ENCODE assay signal across 11 cellular contexts in genomic region chr2:241741016-241741415, GRCh38. TPM values are rescaled to one million over a fixed set of nuclear protein-coding genes. Genes with fewer than 3 reads are reported as not detected.
DNase-seq lines count a peak whose midpoint lies in the region; ATAC-seq and TF ChIP-seq lines count a peak whose summit lies in the region.
"Had no signal": no experiment of that assay in that cellular context is flagged by ENCODE, and none has a peak within 500 bp of the region (broad histone marks: within the 10 kb centered on the region; RNA-seq: fewer than 3 reads in every experiment).

No MANE protein-coding gene starts in this region.

- no peak overlapping the region for H3K27ac Mint-ChIP-seq in activated naive CD4-positive, alpha-beta T cell treated with anti-CD3 and anti-CD28 coated beads, Interleukin-2, amount 50 U/mL, for 24 hours
- H3K27ac Mint-ChIP-seq: endodermal cell had no signal

- peak; percentile 21 for DNase-seq in HT-29 (ENCODE audit: low spot score)
- DNase-seq in RPMI7951 (ENCODE audit: low read depth): peak; percentile 35
- DNase-seq in renal cortical epithelial cell (ENCODE audit: low read depth): peak; percentile 15
- DNase-seq in HEK293T (ENCODE audit: extremely low spot score): no peak
- DNase-seq in NCI-H2227 treated with DMSO at 0.1 percent for 48 hours (lab: John Stamatoyannopoulos, UW): no peak
- DNase-seq: endodermal cell, islet precursor cell, NCI-H1694 treated with DMSO at 0.1 percent for 48 hours had no signal

- ATAC-seq in HG03342 (IDR thresholded peaks at IDR 0.05; ENCODE audit: unreplicated experiment): no peak

- no peaks in the 10 kb centered on the region for H3K9me3 Mint-ChIP-seq in activated naive CD4-positive, alpha-beta T cell treated with anti-CD3 and anti-CD28 coated beads, Interleukin-2, amount 50 U/mL, for 24 hours

- POLR2A ChIA-PET in HEK293T (lab: Yijun Ruan, JAX): no interaction called here

- peaks cover 39% of the 10 kb centered on the region for H3K4me1 Mint-ChIP-seq in activated naive CD4-positive, alpha-beta T cell treated with anti-CD3 and anti-CD28 coated beads, Interleukin-2, amount 50 U/mL, for 24 hours
- H3K4me1 Mint-ChIP-seq: endodermal cell had no signal

- CTCF ChIA-PET in HEK293T (lab: Yijun Ruan, JAX): no interaction called here

- H3K4me3 Mint-ChIP-seq in activated naive CD4-positive, alpha-beta T cell treated with anti-CD3 and anti-CD28 coated beads, Interleukin-2, amount 50 U/mL, for 24 hours: peak overlapping the region; percentile 78
- H3K4me3 Mint-ChIP-seq: endodermal cell had no signal

- peaks cover 8% of the 10 kb centered on the region for H3K36me3 Mint-ChIP-seq in activated naive CD4-positive, alpha-beta T cell treated with anti-CD3 and anti-CD28 coated beads, Interleukin-2, amount 50 U/mL, for 24 hours

- no peaks in the 10 kb centered on the region for H3K27me3 Mint-ChIP-seq in activated naive CD4-positive, alpha-beta T cell treated with anti-CD3 and anti-CD28 coated beads, Interleukin-2, amount 50 U/mL, for 24 hours

TF ChIP-seq in HEK293T, 16 proteins besides CTCF, POLR2A, EP300 and RAD21:
- no peak for TF ChIP-seq ZNF384 (IDR thresholded peaks at IDR 0.05)
- no peak for TF ChIP-seq ELF4 (IDR thresholded peaks at IDR 0.05)
- no peak for TF ChIP-seq FOXK2 (IDR thresholded peaks at IDR 0.05)
- TF ChIP-seq CTBP1 (IDR thresholded peaks at IDR 0.05; ENCODE audit: borderline replicate concordance): no peak
- no peak for TF ChIP-seq ARNT (IDR thresholded peaks at IDR 0.05)
- no peak for TF ChIP-seq FOXM1 (IDR thresholded peaks at IDR 0.05; ENCODE audit: borderline replicate concordance)
- TF ChIP-seq PKNOX1 (IDR thresholded peaks at IDR 0.05): no peak
- no peak for TF ChIP-seq SP1 (IDR thresholded peaks at IDR 0.05)
- TF ChIP-seq L3MBTL2 (conservative IDR thresholded peaks at IDR 0.05): no peak
- no peak for TF ChIP-seq SUZ12 (IDR thresholded peaks at IDR 0.05)
- TF ChIP-seq NFRKB (IDR thresholded peaks at IDR 0.05): no peak
- no peak for TF ChIP-seq LEF1 (IDR thresholded peaks at IDR 0.05; ENCODE audit: borderline replicate concordance)
- TF ChIP-seq HDGF (IDR thresholded peaks at IDR 0.05; ENCODE audit: borderline replicate concordance): no peak
- TF ChIP-seq BHLHE40 (IDR thresholded peaks at IDR 0.05; ENCODE audit: borderline replicate concordance): no peak
- TF ChIP-seq FOXA1 (IDR thresholded peaks at IDR 0.05): no peak
- TF ChIP-seq TARDBP (IDR thresholded peaks at IDR 0.05): no peak

RNA-seq across cellular contexts. Expression of gene D2HGDH, which starts 6.6 kb away (rescaled TPM):
- 50.3 and 53.7 TPM in 2 replicates for total RNA-seq in HT-29 (2014; rRNA removed; shearing (Covaris generic))
- 5.6 and 15.4 TPM in 2 replicates for total RNA-seq in RPMI7951 (2014; rRNA removed; shearing (Covaris generic))
- 12.5 and 22.4 TPM in 2 replicates for total RNA-seq in renal cortical epithelial cell

RNA-seq across cellular contexts. Expression of gene GAL3ST2, which starts 35.6 kb away (rescaled TPM):
- total RNA-seq in HT-29 (2014; rRNA removed; shearing (Covaris generic)): not detected in 2 replicates
- total RNA-seq in RPMI7951 (2014; rRNA removed; shearing (Covaris generic)): not detected in 2 replicates
- 0.17 and 0.70 TPM in 2 replicates for total RNA-seq in renal cortical epithelial cell
- total RNA-seq: posterior vena cava had no signal

RNA-seq across cellular contexts. Expression of gene ING5, which starts 39.2 kb away (rescaled TPM):
- total RNA-seq in HT-29 (2014; rRNA removed; shearing (Covaris generic)): 46.4 and 54.7 TPM in 2 replicates
- 10.7 and 24.9 TPM in 2 replicates for total RNA-seq in RPMI7951 (2014; rRNA removed; shearing (Covaris generic))
- 15.1 and 22.7 TPM in 2 replicates for total RNA-seq in renal cortical epithelial cell

RNA-seq across cellular contexts. Expression of gene DTYMK, which starts 54.4 kb away (rescaled TPM):
- 162 and 182 TPM in 2 replicates for total RNA-seq in HT-29 (2014; rRNA removed; shearing (Covaris generic))
- 155 and 173 TPM in 2 replicates for total RNA-seq in RPMI7951 (2014; rRNA removed; shearing (Covaris generic))
- total RNA-seq in renal cortical epithelial cell: 12.2 and 47.4 TPM in 2 replicates

Comparison
In these comparisons a context has a peak if more than half of its experiments do, and no peak if none do; other contexts are left out.
1. DNase-seq: peak in HT-29 (single experiment), RPMI7951 (single experiment) and renal cortical epithelial cell (single experiment); none in HEK293T (single experiment) and NCI-H2227 treated with DMSO at 0.1 percent for 48 hours (single experiment).